Comparison of ENCODE assay signal across 31 cellular contexts in genomic region chr1:156670791-156671190, GRCh38. TPM values are rescaled to one million over a fixed set of nuclear protein-coding genes. Genes with fewer than 3 reads are reported as not detected.
DNase-seq lines count a peak whose midpoint lies in the region; ATAC-seq and TF ChIP-seq lines count a peak whose summit lies in the region.
"Had no signal": no experiment of that assay in that cellular context is flagged by ENCODE, and none has a peak within 500 bp of the region (broad histone marks: within the 10 kb centered on the region; RNA-seq: fewer than 3 reads in every experiment).

No MANE protein-coding gene starts in this region.

- WGBS in heart right ventricle, 2 donors = 60 to 67% methylated on average over 4 of the region's 4 CpGs
- WGBS in neuronal stem cell (ENCODE audit: extremely low coverage in 2 of 2, insufficient read length in 2 of 2, insufficient replicate concordance in 1 of 2), 2 donors = no CpG with 5 or more reads among the region's 4 CpGs

- H3K4me1 ChIP-seq in cardiac muscle cell (ENCODE audit: low read depth) (peaks cover 78% of the 10 kb centered on the region), heart right ventricle (peaks cover 58 to 99% (median 89%) of the 10 kb centered on the region in 9 donors), neuronal stem cell (ENCODE audit: control insufficient read depth in 2 of 2, insufficient read depth in 1 of 2, low read depth in 1 of 2, low read length in 2 of 2) (peaks cover 58 to 68% of the 10 kb centered on the region in 2 donors)
- H3K4me1 ChIP-seq: parathyroid adenoma had no signal

- peak overlapping the region; percentile 100 for H3K27ac ChIP-seq in cardiac muscle cell
- H3K27ac ChIP-seq in heart right ventricle = peak overlapping the region; percentile 29 to 99 (median 96)
- H3K27ac ChIP-seq in neuronal stem cell (replicated peaks; ENCODE audit: low read length) = peak overlapping the region; percentile 61
- H3K27ac ChIP-seq: parathyroid adenoma, RWPE1 had no signal

- H3K18ac ChIP-seq in neuronal stem cell (ENCODE audit: low read length) = peak overlapping the region; percentile 68

- no peak overlapping the region for H4K8ac ChIP-seq in neuronal stem cell (ENCODE audit: low read depth, low read length)

- H3K9me3 ChIP-seq in cardiac muscle cell (ENCODE audit: low read depth) = no peaks in the 10 kb centered on the region
- no peaks in the 10 kb centered on the region for H3K9me3 ChIP-seq in heart right ventricle
- peaks cover 2 to 10% of the 10 kb centered on the region in 2 donors for H3K9me3 ChIP-seq in neuronal stem cell (replicated peaks in 1 of 2; ENCODE audit: control insufficient read depth in 2 of 2, insufficient read depth in 1 of 2, low read depth in 1 of 2, low read length in 2 of 2)
- H3K9me3 ChIP-seq: transverse colon had no signal

- no peak overlapping the region for H4K91ac ChIP-seq in neuronal stem cell (ENCODE audit: low read depth, low read length, poor library complexity)

- intact Hi-C loops in cardiac septum (cut with DNase I) (no loop called here), heart right ventricle (cut with DNase I) (no loop called here)

- peak overlapping the region; percentile 17 for H3K23ac ChIP-seq in neuronal stem cell (ENCODE audit: low read depth, low read length, poor library complexity)

- H3K27me3 ChIP-seq in cardiac muscle cell = no peaks in the 10 kb centered on the region
- peaks cover 0 to 7% (median 0%) of the 10 kb centered on the region in 7 donors for H3K27me3 ChIP-seq in heart right ventricle
- no peaks in the 10 kb centered on the region for H3K27me3 ChIP-seq in neuronal stem cell (ENCODE audit: control insufficient read depth in 3 of 3, insufficient read depth in 3 of 3, low read depth in 1 of 3, low read length in 3 of 3)

- H3K4me3 ChIP-seq in cardiac muscle cell (no peak overlapping the region), heart right ventricle (no peak overlapping the region), neuronal stem cell (ENCODE audit: low read length in 2 of 2) (no peak overlapping the region)
- H3K4me3 ChIP-seq: lung, smooth muscle cell, transverse colon had no signal

- H2BK120ac ChIP-seq in neuronal stem cell (ENCODE audit: low read depth, low read length) = no peak overlapping the region

- DNase-seq in cardiac muscle cell (ENCODE audit: low read depth in 1 of 2, low spot score in 1 of 2) = no peak
- DNase-seq in cardiac septum (ENCODE audit: low spot score) = no peak
- DNase-seq in heart right ventricle = no peak
- DNase-seq in neuronal stem cell (ENCODE audit: low spot score) = no peak
- DNase-seq in activated CD8-positive, alpha-beta memory T cell treated with anti-CD3 and anti-CD28 coated beads, Interleukin-2, amount 50 U/mL, for 4 hours = no peak
- no peak for DNase-seq in GDM1 (lab: John Stamatoyannopoulos, UW)
- no peak for DNase-seq in AG20443 (ENCODE audit: low spot score)
- DNase-seq: activated CD4-positive, alpha-beta memory T cell treated with anti-CD3 and anti-CD28 coated beads, Interleukin-2, amount 10 ng/mL, durations not matched to agents 7 days and 5 days; activated CD4-positive, CD25-positive, alpha-beta regulatory T cell; activated naive CD4-positive, alpha-beta T cell treated with anti-CD3 and anti-CD28 coated beads for 36 hours; activated T-cell treated with anti-CD3 and anti-CD28 coated beads, Interleukin-2, amount 50 U/mL, for 4 hours; anterior cingulate cortex; Calu3; effector CD8-positive, alpha-beta T cell; NCI-H1092 treated with DMSO at 0.1 percent for 48 hours; NCI-H2081; NCI-H510A treated with DMSO at 0.1 percent for 48 hours; stimulated activated CD4-positive, alpha-beta T cell treated with anti-CD3 and anti-CD28 coated beads, Interleukin-4, amount 100 ng/mL, for 1 hour; stimulated activated naive CD8-positive, alpha-beta T cell treated with anti-CD3 and anti-CD28 coated beads, Interleukin-15, amount 100 ng/mL, for 72 hours; T1000; transverse colon had no signal

- no peak for TF ChIP-seq CTCF in cardiac muscle cell (IDR thresholded peaks at IDR 0.05; ENCODE audit: low read depth, low read length)
- no peak for TF ChIP-seq CTCF in heart right ventricle (IDR thresholded peaks at IDR 0.05)

- ATAC-seq in heart right ventricle (no peak), GM21717 (IDR thresholded peaks at IDR 0.05; ENCODE audit: unreplicated experiment) (no peak)
- ATAC-seq: activated T-cell treated with anti-CD3 and anti-CD28 coated beads, Interleukin-2, amount 50 U/mL, for 4 hours; HCT116; stimulated activated naive CD8-positive, alpha-beta T cell treated with anti-CD3 and anti-CD28 coated beads, Interleukin-15, amount 100 ng/mL, for 72 hours had no signal

- H3K4me2 ChIP-seq in neuronal stem cell (ENCODE audit: insufficient read depth, low read length, poor library complexity, severe bottlenecking) = no peak overlapping the region
- H3K4me2 ChIP-seq: smooth muscle cell had no signal

- no peak overlapping the region for H2BK15ac ChIP-seq in neuronal stem cell (ENCODE audit: low read length)

- no peak overlapping the region for H2AFZ ChIP-seq in neuronal stem cell (ENCODE audit: low read length)
- H2AFZ ChIP-seq: parathyroid adenoma had no signal

- no peak overlapping the region for H3K4ac ChIP-seq in neuronal stem cell (ENCODE audit: low read length)

- no peak overlapping the region for H2BK12ac ChIP-seq in neuronal stem cell (ENCODE audit: low read length)

- no peak overlapping the region for H3K14ac ChIP-seq in neuronal stem cell (ENCODE audit: low read length)

- no peak overlapping the region for H3K9ac ChIP-seq in neuronal stem cell (ENCODE audit: low read depth, low read length, poor library complexity)
- H3K9ac ChIP-seq: parathyroid adenoma had no signal

- peaks cover 15% of the 10 kb centered on the region for H3K79me1 ChIP-seq in neuronal stem cell (ENCODE audit: low read depth, low read length)

- H2BK5ac ChIP-seq in neuronal stem cell (ENCODE audit: low read length) = peak overlapping the region; percentile 56

- H3K36me3 ChIP-seq in cardiac muscle cell (peaks cover 17% of the 10 kb centered on the region), heart right ventricle (peaks cover 0 to 56% (median 27%) of the 10 kb centered on the region in 9 donors), neuronal stem cell (replicated peaks in 1 of 2; ENCODE audit: control insufficient read depth in 2 of 2, insufficient read depth in 2 of 2, low read length in 2 of 2) (peaks cover 35 to 45% of the 10 kb centered on the region in 2 donors)
- H3K36me3 ChIP-seq: transverse colon had no signal

- H2AK5ac ChIP-seq in neuronal stem cell (ENCODE audit: low read depth, low read length) = peak overlapping the region; percentile 67

RNA-seq across cellular contexts. Expression of gene NES, which starts 6.4 kb away (rescaled TPM):
- total RNA-seq in cardiac muscle cell = 302 and 391 TPM in 2 replicates
- polyA plus RNA-seq in cardiac muscle cell = 86.5 and 89.3 TPM in 2 replicates
- total RNA-seq in cardiac septum = 699 TPM
- total RNA-seq in heart right ventricle = 100 to 1,000 TPM in 9 of 10 donors, 10 to 100 TPM in 1; 84.6 to 389 (median 196) TPM
- 100 to 1,000 TPM in 1 of 2 donors, 10 to 100 TPM in 1; 46.8 to 116 TPM for polyA plus RNA-seq in heart right ventricle
- polyA plus RNA-seq in neuronal stem cell (2013, experiment 1 of 2) = 150 TPM
- 143 TPM for polyA plus RNA-seq in neuronal stem cell (2013, experiment 2 of 2)
- total RNA-seq: activated CD4-positive, alpha-beta memory T cell treated with anti-CD3 and anti-CD28 coated beads, Interleukin-2, amount 10 ng/mL, durations not matched to agents 7 days and 5 days; activated naive CD4-positive, alpha-beta T cell treated with anti-CD3 and anti-CD28 coated beads for 36 hours had no signal

RNA-seq across cellular contexts. Expression of gene BCAN, which starts 28.9 kb away (rescaled TPM):
- total RNA-seq in cardiac muscle cell (0.86 and 1.2 TPM in 2 replicates), cardiac septum (0.16 TPM), heart right ventricle (under 1 TPM in 6 of 10 donors, not detected in 4; 0.14 to 0.52 (median 0.24) TPM)
- polyA plus RNA-seq in cardiac muscle cell (0.23 and 0.39 TPM in 2 replicates), heart right ventricle (under 1 TPM; 0.20 to 0.29 TPM)
- polyA plus RNA-seq in neuronal stem cell (2013, experiment 1 of 2) = 0.89 TPM
- 0.54 TPM for polyA plus RNA-seq in neuronal stem cell (2013, experiment 2 of 2)
- total RNA-seq: A172; activated CD4-positive, alpha-beta memory T cell treated with anti-CD3 and anti-CD28 coated beads, Interleukin-2, amount 10 ng/mL, durations not matched to agents 7 days and 5 days; activated naive CD4-positive, alpha-beta T cell treated with anti-CD3 and anti-CD28 coated beads for 36 hours; activated T-cell treated with anti-CD3 and anti-CD28 coated beads, Interleukin-2, amount 50 U/mL, for 4 hours; Calu3; Daoy; glomerular endothelial cell; smooth muscle cell had no signal

RNA-seq across cellular contexts. Expression of gene CRABP2, which starts 34.6 kb away (rescaled TPM):
- 556 and 900 TPM in 2 replicates for total RNA-seq in cardiac muscle cell
- polyA plus RNA-seq in cardiac muscle cell = 824 and 1,249 TPM in 2 replicates
- 3.7 TPM for total RNA-seq in cardiac septum
- total RNA-seq in heart right ventricle = 1 to 10 TPM in 4 of 10 donors, under 1 TPM in 5, not detected in 1; 0.25 to 2.7 (median 0.64) TPM
- polyA plus RNA-seq in heart right ventricle = 1 to 10 TPM; 1.5 to 1.8 TPM
- 479 TPM for polyA plus RNA-seq in neuronal stem cell (2013, experiment 1 of 2)
- 474 TPM for polyA plus RNA-seq in neuronal stem cell (2013, experiment 2 of 2)

RNA-seq across cellular contexts. Expression of gene HAPLN2, which starts 51.6 kb away (rescaled TPM):
- 7.6 and 19.0 TPM in 2 replicates for total RNA-seq in cardiac muscle cell
- 8.5 and 15.7 TPM in 2 replicates for polyA plus RNA-seq in cardiac muscle cell
- total RNA-seq in cardiac septum = 0.43 TPM
- total RNA-seq in heart right ventricle = 1 to 10 TPM in 3 of 10 donors, under 1 TPM in 6, not detected in 1; 0.24 to 1.7 (median 0.77) TPM
- 1 to 10 TPM; 3.0 to 6.3 TPM for polyA plus RNA-seq in heart right ventricle
- 1.8 TPM for polyA plus RNA-seq in neuronal stem cell (2013, experiment 1 of 2)
- polyA plus RNA-seq in neuronal stem cell (2013, experiment 2 of 2) = 1.7 TPM
- total RNA-seq: activated CD4-positive, alpha-beta memory T cell treated with anti-CD3 and anti-CD28 coated beads, Interleukin-2, amount 10 ng/mL, durations not matched to agents 7 days and 5 days; activated T-cell treated with anti-CD3 and anti-CD28 coated beads, Interleukin-2, amount 50 U/mL, for 4 hours; Calu3; glomerular endothelial cell; smooth muscle cell had no signal
- polyA plus RNA-seq: BJ had no signal

RNA-seq across cellular contexts. Expression of gene METTL25B, which starts 57.5 kb away (rescaled TPM):
- total RNA-seq in cardiac muscle cell (22.8 and 25.4 TPM in 2 replicates), cardiac septum (14.7 TPM), heart right ventricle (10 to 100 TPM; 12.8 to 18.8 (median 15.2) TPM)
- polyA plus RNA-seq in cardiac muscle cell (19.5 and 20.9 TPM in 2 replicates), heart right ventricle (10 to 100 TPM; 17.0 to 45.2 TPM)
- polyA plus RNA-seq in neuronal stem cell (2013, experiment 1 of 2) = 48.9 TPM
- 45.3 TPM for polyA plus RNA-seq in neuronal stem cell (2013, experiment 2 of 2)

Comparison
In these comparisons a context has a peak if more than half of its experiments do, and no peak if none do; other contexts are left out.
1. RNA of gene CRABP2, which starts 34.6 kb away (total RNA-seq): 556 to 900 TPM in cardiac muscle cell; 3.7 TPM in cardiac septum (single experiment) and 0.25 to 2.7 TPM in heart right ventricle; every median in the first group is over 100 times any median in the second.
2. Peak in every context shown above with its lines, with median percentiles within 50 percentile points of each other: H3K27ac ChIP-seq.